ENCODE assay signal across 10 cellular contexts in genomic region chr2:73851274-73851673, GRCh38. TPM values are rescaled to one million over a fixed set of nuclear protein-coding genes. Genes with fewer than 3 reads are reported as not detected.
DNase-seq lines count a peak whose midpoint lies in the region; ATAC-seq and TF ChIP-seq lines count a peak whose summit lies in the region.
"Had no signal": no experiment of that assay in that cellular context is flagged by ENCODE, and none has a peak within 500 bp of the region (broad histone marks: within the 10 kb centered on the region; RNA-seq: fewer than 3 reads in every experiment).

No MANE protein-coding gene starts in this region.

- H3K4me1 Mint-ChIP-seq in activated T-helper 1 cell treated with anti-CD3 and anti-CD28 coated beads, Interleukin-12 subunit alpha, Interleukin-12 subunit beta, Interleukin-2, Interleukin-4 antibody, amounts not matched to agents 30 ng/mL and 10 ng/mL and 1 ng/mL, durations not matched to agents 14 hours and 24 hours and 36 hours (ENCODE audit: low read depth) = peaks cover 13% of the 10 kb centered on the region

- H3K36me3 Mint-ChIP-seq in activated T-helper 1 cell treated with anti-CD3 and anti-CD28 coated beads, Interleukin-12 subunit alpha, Interleukin-12 subunit beta, Interleukin-2, Interleukin-4 antibody, amounts not matched to agents 30 ng/mL and 10 ng/mL and 1 ng/mL, durations not matched to agents 14 hours and 24 hours and 36 hours (ENCODE audit: low read depth) = peaks cover 50% of the 10 kb centered on the region

- no peaks in the 10 kb centered on the region for H3K9me3 Mint-ChIP-seq in activated T-helper 1 cell treated with anti-CD3 and anti-CD28 coated beads, Interleukin-12 subunit alpha, Interleukin-12 subunit beta, Interleukin-2, Interleukin-4 antibody, amounts not matched to agents 30 ng/mL and 10 ng/mL and 1 ng/mL, durations not matched to agents 14 hours and 24 hours and 36 hours

- DNase-seq in GM10266 (ENCODE audit: extremely low spot score) = no peak
- peak in 2 of 3 donors; percentile 58 to 82 for DNase-seq in Peyer's patch
- no peak for DNase-seq in epithelial cell of proximal tubule (ENCODE audit: low read depth)
- no peak for DNase-seq in activated T-helper 1 cell treated with anti-CD3 and anti-CD28 coated beads, Interleukin-12 subunit alpha, Interleukin-12 subunit beta, Interleukin-2, Interleukin-4 antibody, amounts not matched to agents 30 ng/mL and 10 ng/mL and 1 ng/mL, durations not matched to agents 14 hours and 24 hours and 36 hours (ENCODE audit: low spot score)
- DNase-seq in SKM-1 (lab: John Stamatoyannopoulos, UW; ENCODE audit: unreplicated experiment) = no peak
- DNase-seq: DMS79 had no signal

- H3K4me3 ChIP-seq in Peyer's patch (no peak overlapping the region), epithelial cell of proximal tubule (ENCODE audit: low read depth, low read length) (no peak overlapping the region)

- H3K27ac ChIP-seq in 22Rv1 = no peak overlapping the region
- H3K27ac ChIP-seq in Peyer's patch = peak overlapping the region in 2 of 4 donors; percentile 44 to 55

- no peaks in the 10 kb centered on the region for H3K27me3 ChIP-seq in Peyer's patch

- no peaks in the 10 kb centered on the region for H3K27me3 Mint-ChIP-seq in activated T-helper 1 cell treated with anti-CD3 and anti-CD28 coated beads, Interleukin-12 subunit alpha, Interleukin-12 subunit beta, Interleukin-2, Interleukin-4 antibody, amounts not matched to agents 30 ng/mL and 10 ng/mL and 1 ng/mL, durations not matched to agents 14 hours and 24 hours and 36 hours (ENCODE audit: insufficient read depth)
- H3K27me3 Mint-ChIP-seq: naive thymus-derived CD4-positive, alpha-beta T cell had no signal

- peaks cover 0 to 5% (median 0%) of the 10 kb centered on the region in 4 donors for H3K4me1 ChIP-seq in Peyer's patch

- H3K4me3 Mint-ChIP-seq in activated T-helper 1 cell treated with anti-CD3 and anti-CD28 coated beads, Interleukin-12 subunit alpha, Interleukin-12 subunit beta, Interleukin-2, Interleukin-4 antibody, amounts not matched to agents 30 ng/mL and 10 ng/mL and 1 ng/mL, durations not matched to agents 14 hours and 24 hours and 36 hours = no peak overlapping the region
- H3K4me3 Mint-ChIP-seq: naive thymus-derived CD4-positive, alpha-beta T cell had no signal

- peaks cover 0 to 92% (median 2%) of the 10 kb centered on the region in 3 donors for H3K36me3 ChIP-seq in Peyer's patch

- H3K9me3 ChIP-seq in Peyer's patch = no peaks in the 10 kb centered on the region

- peak; percentile 71 for TF ChIP-seq CTCF in 22Rv1 (IDR thresholded peaks at IDR 0.05)
- peak; percentile 16 for TF ChIP-seq CTCF in GM10266 (IDR thresholded peaks at IDR 0.05; ENCODE audit: control insufficient read depth, insufficient read depth, low read depth, missing control alignments)
- peak in 4 of 6 experiments; percentile 18 to 74 (median 65) for TF ChIP-seq CTCF in Peyer's patch (IDR thresholded peaks at IDR 0.05)
- TF ChIP-seq CTCF in epithelial cell of proximal tubule (conservative IDR thresholded peaks at IDR 0.05; ENCODE audit: low read depth, low read length) = peak; percentile 48

- TF ChIP-seq POLR2A in Peyer's patch (IDR thresholded peaks at IDR 0.05) = no peak

- intact Hi-C loops in activated T-helper 1 cell treated with anti-CD3 and anti-CD28 coated beads, Interleukin-12 subunit alpha, Interleukin-12 subunit beta, Interleukin-2, Interleukin-4 antibody, amounts not matched to agents 30 ng/mL and 10 ng/mL and 1 ng/mL, durations not matched to agents 14 hours and 24 hours and 36 hours (cut with micrococcal nuclease) = no loop called here

- ATAC-seq in HG02981 (IDR thresholded peaks at IDR 0.05; ENCODE audit: unreplicated experiment) (no peak), GM18517 (IDR thresholded peaks at IDR 0.05; ENCODE audit: unreplicated experiment) (no peak)
- ATAC-seq: naive thymus-derived CD4-positive, alpha-beta T cell had no signal

- H3K27ac Mint-ChIP-seq in activated T-helper 1 cell treated with anti-CD3 and anti-CD28 coated beads, Interleukin-12 subunit alpha, Interleukin-12 subunit beta, Interleukin-2, Interleukin-4 antibody, amounts not matched to agents 30 ng/mL and 10 ng/mL and 1 ng/mL, durations not matched to agents 14 hours and 24 hours and 36 hours = no peak overlapping the region
- H3K27ac Mint-ChIP-seq: naive thymus-derived CD4-positive, alpha-beta T cell had no signal

RNA-seq across cellular contexts. Expression of gene STAMBP, which starts 22.5 kb away (rescaled TPM):
- total RNA-seq in Peyer's patch (10 to 100 TPM; 25.4 to 61.9 (median 44.3) TPM), epithelial cell of proximal tubule (34.9 and 37.5 TPM in 2 replicates)
- 50.8 and 56.0 TPM in 2 replicates for total RNA-seq in activated T-helper 1 cell treated with anti-CD3 and anti-CD28 coated beads, Interleukin-12 subunit alpha, Interleukin-12 subunit beta, Interleukin-2, Interleukin-4 antibody, amounts not matched to agents 30 ng/mL and 10 ng/mL and 1 ng/mL, durations not matched to agents 14 hours and 24 hours and 36 hours

RNA-seq across cellular contexts. Expression of gene ACTG2, which starts 41.5 kb away (rescaled TPM):
- total RNA-seq in Peyer's patch = 100 to 1,000 TPM in 1 of 4 donors, 10 to 100 TPM in 3; 27.5 to 140 (median 40.0) TPM
- not detected in 2 replicates for total RNA-seq in epithelial cell of proximal tubule
- 0.22 and 0.26 TPM in 2 replicates for total RNA-seq in activated T-helper 1 cell treated with anti-CD3 and anti-CD28 coated beads, Interleukin-12 subunit alpha, Interleukin-12 subunit beta, Interleukin-2, Interleukin-4 antibody, amounts not matched to agents 30 ng/mL and 10 ng/mL and 1 ng/mL, durations not matched to agents 14 hours and 24 hours and 36 hours
- total RNA-seq: naive thymus-derived CD4-positive, alpha-beta T cell had no signal

Comparison
In these comparisons a context has a peak if more than half of its experiments do, and no peak if none do; other contexts are left out.
1. CTCF ChIP-seq: peak in every context shown above with its lines; median percentile 71 in 22Rv1; 65 in Peyer's patch; 48 in epithelial cell of proximal tubule; 16 in GM10266.
2. DNase-seq: peak in Peyer's patch (2 of 3); none in GM10266 (single experiment), epithelial cell of proximal tubule (single experiment), activated T-helper 1 cell treated with anti-CD3 and anti-CD28 coated beads, Interleukin-12 subunit alpha, Interleukin-12 subunit beta, Interleukin-2, Interleukin-4 antibody, amounts not matched to agents 30 ng/mL and 10 ng/mL and 1 ng/mL, durations not matched to agents 14 hours and 24 hours and 36 hours (single experiment) and SKM-1 (single experiment).
3. RNA of gene ACTG2, which starts 41.5 kb away (total RNA-seq): 27.5 to 140 TPM in Peyer's patch; 0.22 to 0.26 TPM in activated T-helper 1 cell treated with anti-CD3 and anti-CD28 coated beads, Interleukin-12 subunit alpha, Interleukin-12 subunit beta, Interleukin-2, Interleukin-4 antibody, amounts not matched to agents 30 ng/mL and 10 ng/mL and 1 ng/mL, durations not matched to agents 14 hours and 24 hours and 36 hours and not detected in epithelial cell of proximal tubule; every median in the first group is over 10 times any median in the second.